In the genomic region with DNA sequence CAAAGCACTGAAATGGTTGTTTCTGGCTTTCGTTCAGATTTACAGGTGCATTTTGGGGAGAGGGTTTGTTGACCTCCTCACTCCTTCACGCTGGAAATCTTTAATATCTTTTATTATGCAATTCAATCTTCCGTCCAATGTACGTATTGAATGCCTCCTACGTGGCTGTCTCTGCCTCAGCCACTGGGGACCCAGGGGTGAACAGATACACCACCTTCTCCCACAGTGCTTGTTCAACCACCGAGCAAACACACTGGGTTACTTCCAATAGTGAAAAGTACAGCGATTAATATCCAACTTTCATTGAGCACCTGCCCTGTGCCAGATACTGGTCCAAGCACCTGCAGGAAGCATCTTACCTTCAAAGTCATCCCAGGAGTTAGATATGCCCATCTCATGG, we compare ENCODE assay signal across 26 cellular contexts. TPM values are rescaled to one million over a fixed set of nuclear protein-coding genes. Genes with fewer than 3 reads are reported as not detected.
A peak's percentile ranks its signal among the peaks of the same experiment; 100 is the strongest.
DNase-seq lines count a peak whose midpoint lies in the region; ATAC-seq, FAIRE-seq and TF ChIP-seq lines count a peak whose summit lies in the region.
"Had no signal": no experiment of that assay in that cellular context is flagged by ENCODE, and none has a peak within 500 bp of the region (broad histone marks: within the 10 kb centered on the region; RNA-seq: fewer than 3 reads in every experiment).

No MANE protein-coding gene starts in this region.

- no peak for TF ChIP-seq RAD21 in HepG2 (CRISPR knock-in tag; IDR thresholded peaks at IDR 0.05)

- H3K27ac ChIP-seq in HepG2 (ENCODE audit: extremely low read length, insufficient read depth, low read length) (no peak overlapping the region), right lobe of liver (no peak overlapping the region)
- H3K27ac ChIP-seq: A549; BLaER1 treated with 17β-estradiol and CSF1 and Interleukin-3, amounts not matched to agents 10 nM and 100 nM had no signal

- intact Hi-C loops in HepG2 (cut with micrococcal nuclease; ENCODE audit: unreplicated experiment) = no loop called here
- intact Hi-C loops in right lobe of liver (cut with DNase I) = no loop called here
- intact Hi-C loops in posterior vena cava (cut with DNase I) = loop anchor here in 1 of 2 donors (5.0 kb wide), 1 partner anchor 997 kb away; no protein-coding TSS in a partner anchor

- peak overlapping the region; percentile 42; the same call in 1 of the 2 replicates for H3K4me2 ChIP-seq in HepG2 (ENCODE audit: low read depth, low read length)
- H3K4me2 ChIP-seq: A549; BLaER1 treated with 17β-estradiol and CSF1 and Interleukin-3, amounts not matched to agents 10 nM and 100 nM had no signal

- POLR2A ChIA-PET in HepG2 (lab: Yijun Ruan, JAX) = no interaction called here

- no TSS peak for BruUV-seq in HepG2 (replicated peaks; lab: Mats Ljungman, UMichigan)

- DNase-seq in NCI-H2196 (lab: John Stamatoyannopoulos, UW; ENCODE audit: unreplicated experiment) = peak; percentile 28
- no peak for DNase-seq in NCI-H2196 treated with DMSO at 0.1 percent for 48 hours (lab: John Stamatoyannopoulos, UW; ENCODE audit: unreplicated experiment)
- no peak for DNase-seq in HepG2 (ENCODE audit: low spot score)
- no peak for DNase-seq in right lobe of liver
- DNase-seq in posterior vena cava (ENCODE audit: low spot score) = peak; percentile 8
- DNase-seq in KG1 (lab: John Stamatoyannopoulos, UW) = no peak
- DNase-seq: 8988T; ACHN; AML-193; BE2C; CD4-positive, alpha-beta T cell; CD8-positive, alpha-beta memory T cell; DMS 273 treated with DMSO at 0.1 percent for 48 hours; DMS79; GF-D8; GOT3; HFFc6 had no signal

- in situ Hi-C loops in HepG2 (cut with HindIII; ENCODE audit: extremely low pct_ligation_motif_present, low pct_unique_long_range_greater_than_20kb) = no loop called here

- H3K27me3 ChIP-seq in HepG2 (ENCODE audit: control insufficient read depth in 1 of 2, insufficient read depth in 2 of 2, low read length in 2 of 2) (no peaks in the 10 kb centered on the region), right lobe of liver (no peaks in the 10 kb centered on the region)
- H3K27me3 ChIP-seq: BE2C had no signal

- FAIRE-seq in HepG2 (lab: Jason Lieb, UNC) = no peak
- FAIRE-seq: A549, D721Med, GM12891, H54 had no signal

- no peak overlapping the region for H3K4me3 ChIP-seq in HepG2 (replicated peaks in 1 of 3; ENCODE audit: insufficient read depth in 1 of 3, low read depth in 2 of 3, low read length in 3 of 3)
- no peak overlapping the region for H3K4me3 ChIP-seq in right lobe of liver
- H3K4me3 ChIP-seq: A549; BLaER1 treated with 17β-estradiol and CSF1 and Interleukin-3, amounts not matched to agents 10 nM and 100 nM; HAP-1 had no signal

- CTCF ChIA-PET in HepG2 (lab: Yijun Ruan, JAX; ENCODE audit: low intra/inter-chr PET ratio, low total read pairs) = no interaction called here

- H2AFZ ChIP-seq in HepG2 (ENCODE audit: low read length) = no peak overlapping the region

- TF ChIP-seq CTCF in HepG2 (CRISPR knock-in tag; IDR thresholded peaks at IDR 0.05) (no peak), right lobe of liver (IDR thresholded peaks at IDR 0.05) (no peak)

- WGBS in HepG2 (ENCODE audit: low lambda C conversion rate) = 6% methylated on average over 3 of the region's 7 CpGs
- 63% methylated on average over 7 of the region's 7 CpGs for WGBS in right lobe of liver (ENCODE audit: insufficient coverage, low coverage, low lambda C conversion rate, missing lambda C conversion rate)

- H3K36me3 ChIP-seq in HepG2 (replicated peaks in 1 of 2; ENCODE audit: control insufficient read depth in 1 of 2, insufficient read depth in 2 of 2, low read length in 2 of 2) (no peaks in the 10 kb centered on the region), right lobe of liver (no peaks in the 10 kb centered on the region)
- H3K36me3 ChIP-seq: BE2C; BLaER1 treated with 17β-estradiol and CSF1 and Interleukin-3, amounts not matched to agents 10 nM and 100 nM; HAP-1 had no signal

- H3K79me2 ChIP-seq in HepG2 (ENCODE audit: insufficient read depth, low read length) = no peaks in the 10 kb centered on the region

- H3K4me1 ChIP-seq in HepG2 (ENCODE audit: insufficient read depth, low read length) = peaks cover 11% of the 10 kb centered on the region
- H3K4me1 ChIP-seq in right lobe of liver = no peaks in the 10 kb centered on the region
- H3K4me1 ChIP-seq: A549; BE2C; BLaER1 treated with 17β-estradiol and CSF1 and Interleukin-3, amounts not matched to agents 10 nM and 100 nM; HAP-1 had no signal

- no peak overlapping the region for H3K9ac ChIP-seq in HepG2 (ENCODE audit: insufficient read depth, low read depth, low read length)
- H3K9ac ChIP-seq: BLaER1 treated with 17β-estradiol and CSF1 and Interleukin-3, amounts not matched to agents 10 nM and 100 nM had no signal

- H3K9me3 ChIP-seq in HepG2 (ENCODE audit: low read length) (no peaks in the 10 kb centered on the region), right lobe of liver (no peaks in the 10 kb centered on the region)
- H3K9me3 ChIP-seq: A549, BE2C, HAP-1 had no signal

- peak; percentile 52 for ATAC-seq in HepG2
- no peak for ATAC-seq in right lobe of liver
- ATAC-seq: A549 had no signal

- TF ChIP-seq EP300 in HepG2 (IDR thresholded peaks at IDR 0.05; ENCODE audit: low read depth in 2 of 2, low read length in 2 of 2) (no peak), HepG2 (CRISPR knock-in tag; IDR thresholded peaks at IDR 0.05; ENCODE audit: borderline replicate concordance) (no peak)

- TF ChIP-seq POLR2A in HepG2 (IDR thresholded peaks at IDR 0.05; ENCODE audit: insufficient read depth in 1 of 2, low read depth in 2 of 2, low read length in 2 of 2) = no peak
- no peak for TF ChIP-seq POLR2A in right lobe of liver (IDR thresholded peaks at IDR 0.05)

- no peaks in the 10 kb centered on the region for H4K20me1 ChIP-seq in HepG2 (ENCODE audit: insufficient read depth, low read length)
- H4K20me1 ChIP-seq: BLaER1 treated with 17β-estradiol and CSF1 and Interleukin-3, amounts not matched to agents 10 nM and 100 nM had no signal

TF ChIP-seq in HepG2, 621 proteins besides CTCF, POLR2A, EP300 and RAD21:
- TF ChIP-seq ZNF3 (CRISPR knock-in tag; IDR thresholded peaks at IDR 0.05) = no peak
- no peak for TF ChIP-seq TOE1 (CRISPR knock-in tag; IDR thresholded peaks at IDR 0.05)

RNA-seq across cellular contexts. Expression of a gene that starts 52.1 kb away (rescaled TPM):
- total RNA-seq in HepG2 (2016; rRNA removed; fragmentation: Illumina TruSeq; extraction: Trizol) = not detected in 2 replicates
- not detected in 2 replicates for total RNA-seq in HepG2 (2016; cell fraction: cytosol; rRNA removed; fragmentation: Illumina TruSeq; extraction: Trizol; ENCODE audit: low read depth)
- total RNA-seq in HepG2 (2016; cell fraction: insoluble cytoplasmic fraction; rRNA removed; fragmentation: Illumina TruSeq; extraction: Trizol) = not detected in 2 replicates
- not detected in 2 replicates for total RNA-seq in HepG2 (2016; cell fraction: membrane; rRNA removed; fragmentation: Illumina TruSeq; extraction: Trizol)
- total RNA-seq in HepG2 (2016; cell fraction: nucleus; rRNA removed; fragmentation: Illumina TruSeq; extraction: Trizol) = not detected in 2 replicates
- polyA plus RNA-seq in HepG2 (2011; rRNA removed) = not detected in 2 replicates
- polyA plus RNA-seq in HepG2 (2011; cell fraction: cytosol; rRNA removed) = not detected in 2 replicates
- not detected in 2 replicates for polyA plus RNA-seq in HepG2 (2011; cell fraction: nucleus; rRNA removed)
- not detected in 2 replicates for polyA plus RNA-seq in HepG2 (2012)
- not detected in 2 replicates for polyA plus RNA-seq in HepG2 (2016; cell fraction: cytosol; fragmentation: Illumina TruSeq; extraction: Trizol; ENCODE audit: low read depth)
- not detected in 2 replicates for polyA plus RNA-seq in HepG2 (2016; cell fraction: insoluble cytoplasmic fraction; fragmentation: Illumina TruSeq; extraction: Trizol; ENCODE audit: low read depth)
- not detected in 2 replicates for polyA plus RNA-seq in HepG2 (2016; cell fraction: membrane; fragmentation: Illumina TruSeq; extraction: Trizol; ENCODE audit: low read depth)
- not detected in 2 replicates for polyA plus RNA-seq in HepG2 (2016; cell fraction: nucleus; fragmentation: Illumina TruSeq; extraction: Trizol; ENCODE audit: insufficient read depth, low read depth)
- polyA minus RNA-seq in HepG2 (2011; rRNA and poly(A)+ RNA removed; ENCODE audit: low replicate concordance) = 0.10 TPM in 1 of 2 replicates, not detected in the other
- not detected in 2 replicates for polyA minus RNA-seq in HepG2 (2011; cell fraction: cytosol; rRNA and poly(A)+ RNA removed)
- not detected in 2 replicates for polyA minus RNA-seq in HepG2 (2011; cell fraction: nucleus; rRNA and poly(A)+ RNA removed)
- not detected for total RNA-seq in right lobe of liver
- not detected for total RNA-seq in posterior vena cava
- total RNA-seq: CD4-positive, alpha-beta T cell; CD8-positive, alpha-beta memory T cell; Daoy; G401; HFFc6 had no signal
- polyA plus RNA-seq: A549; CD14-positive monocyte; CD8-positive, alpha-beta memory T cell had no signal

Comparison
In these comparisons a context has a peak if more than half of its experiments do, and no peak if none do; other contexts are left out.
1. DNase-seq: peak in NCI-H2196 (single experiment) and posterior vena cava (single experiment); none in NCI-H2196 treated with DMSO at 0.1 percent for 48 hours (single experiment), HepG2 (single experiment), right lobe of liver (0 of 3) and KG1 (single experiment).